ENCODE assay signal across 8 cellular contexts in the genomic region with DNA sequence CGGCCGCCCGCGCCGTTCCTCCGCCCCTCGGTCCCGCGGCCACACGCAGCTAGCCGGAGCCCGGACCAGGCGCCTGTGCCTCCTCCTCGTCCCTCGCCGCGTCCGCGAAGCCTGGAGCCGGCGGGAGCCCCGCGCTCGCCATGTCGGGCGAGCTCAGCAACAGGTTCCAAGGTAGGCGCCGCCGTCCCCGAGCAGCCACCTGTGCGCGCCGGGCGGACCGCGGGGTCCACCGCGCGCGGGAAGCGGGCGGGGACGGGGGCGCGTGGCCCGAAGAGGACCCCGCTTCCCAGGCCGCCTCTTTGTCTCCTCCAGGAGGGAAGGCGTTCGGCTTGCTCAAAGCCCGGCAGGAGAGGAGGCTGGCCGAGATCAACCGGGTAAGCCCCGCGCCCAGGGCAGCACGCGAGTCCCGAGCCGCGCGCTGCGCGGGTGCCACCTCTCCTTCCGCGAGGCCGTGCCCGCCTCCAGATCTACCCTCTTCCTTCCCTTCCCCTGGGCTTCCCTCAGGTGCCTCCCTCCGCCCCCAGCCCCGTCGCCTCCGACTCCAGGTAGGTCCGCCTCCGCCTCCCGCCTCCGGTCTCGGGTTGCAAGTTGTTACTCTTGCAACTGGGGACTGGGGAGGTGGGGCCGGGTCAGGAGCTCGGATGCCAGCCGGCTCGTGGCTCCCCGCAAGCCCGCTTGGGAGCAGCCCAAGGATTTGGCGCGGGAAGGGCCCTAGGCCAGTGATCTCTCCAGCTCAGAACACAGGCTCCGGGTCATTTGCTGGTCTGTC. TPM values are rescaled to one million over a fixed set of nuclear protein-coding genes. Genes with fewer than 3 reads are reported as not detected.
DNase-seq lines count a peak whose midpoint lies in the region; ATAC-seq and TF ChIP-seq lines count a peak whose summit lies in the region.

Gene AIF1L, plus strand, starts transcription at position 42 of the 769 bp plus-strand sequence. Its CDS starts 99 bp downstream, at position 141.

- peak within 1 kb of the TSS; percentile 92 for H3K9ac ChIP-seq in iPS-20b (ENCODE audit: low read depth, low read length)
- peak within 1 kb of the TSS in 1 of 3 donors; percentile 62 for H3K9ac ChIP-seq in skeletal muscle tissue (ENCODE audit: low read depth in 1 of 3, low read length in 3 of 3)

- H3K9me3 ChIP-seq in iPS-20b (ENCODE audit: insufficient read depth, low read depth, low read length): no peaks in the 10 kb centered on the region
- no peaks in the 10 kb centered on the region for H3K9me3 ChIP-seq in skeletal muscle tissue (ENCODE audit: control insufficient read depth in 3 of 3, low read length in 3 of 3)
- no peaks in the 10 kb centered on the region for H3K9me3 ChIP-seq in SJCRH30 (replicated peaks)

- in situ Hi-C loops in astrocyte of the cerebellum (cut with HindIII; ENCODE audit: low sequenced_read_pairs): no loop called here

- H3K4me1 ChIP-seq in iPS-20b (ENCODE audit: insufficient read depth, low read length) (peaks cover 31% of the 10 kb centered on the region; the same call in 1 of the 2 replicates), skeletal muscle tissue (ENCODE audit: control insufficient read depth in 3 of 3, insufficient read depth in 3 of 3, low read length in 3 of 3) (peaks cover 11 to 18% (median 17%) of the 10 kb centered on the region in 3 donors), SJCRH30 (peaks cover 21% of the 10 kb centered on the region)

- H3K4me3 ChIP-seq in astrocyte of the cerebellum (ENCODE audit: low read depth, low read length) (peak within 1 kb of the TSS; percentile 43), iPS-20b (ENCODE audit: low read length) (peak within 1 kb of the TSS; percentile 88), skeletal muscle tissue (ENCODE audit: low read length in 3 of 3) (peak within 1 kb of the TSS; percentile 47 to 56 (median 54)), SJCRH30 (no peak within 1 kb of the TSS)

- H3K36me3 ChIP-seq in iPS-20b (ENCODE audit: insufficient read depth, low read depth, low read length) (peaks cover 21% of the 10 kb centered on the region), skeletal muscle tissue (ENCODE audit: control insufficient read depth in 3 of 3, insufficient read depth in 3 of 3, low read length in 3 of 3) (no peaks in the 10 kb centered on the region), SJCRH30 (no peaks in the 10 kb centered on the region)

- peaks cover 13% of the 10 kb centered on the region for H3K27me3 ChIP-seq in iPS-20b (ENCODE audit: insufficient read depth, low read length)
- H3K27me3 ChIP-seq in skeletal muscle tissue (ENCODE audit: control insufficient read depth in 3 of 3, insufficient read depth in 3 of 3, low read length in 3 of 3): peaks cover 51 to 64% (median 52%) of the 10 kb centered on the region in 3 donors
- H3K27me3 ChIP-seq in SJCRH30: peaks cover 33% of the 10 kb centered on the region

- H3K27ac ChIP-seq in iPS-20b (ENCODE audit: low read length) (peak within 1 kb of the TSS; percentile 69), skeletal muscle tissue (ENCODE audit: low read depth, low read length) (no peak within 1 kb of the TSS), SJCRH30 (no peak within 1 kb of the TSS)

- peak; percentile 67 for DNase-seq in GM03348 (ENCODE audit: low spot score)
- peak; percentile 58 for DNase-seq in NCI-H345 (lab: John Stamatoyannopoulos, UW)
- no peak for DNase-seq in astrocyte of the cerebellum (ENCODE audit: low read depth)
- DNase-seq in SJCRH30: no peak
- DNase-seq in activated CD4-positive, CD25-positive, alpha-beta regulatory T cell treated with anti-CD3 and anti-CD28 coated beads, Interleukin-2, amount 50 U/mL, for 72 hours: no peak

- ATAC-seq in HG03135 (IDR thresholded peaks at IDR 0.05; ENCODE audit: unreplicated experiment): no peak

- no peak for TF ChIP-seq CTCF in astrocyte of the cerebellum (IDR thresholded peaks at IDR 0.05; ENCODE audit: low read depth, low read length, missing control alignments)

RNA-seq across cellular contexts. Expression of gene AIF1L, which starts in this region (rescaled TPM):
- total RNA-seq in skeletal muscle tissue: 12.0 TPM
- total RNA-seq in SJCRH30 (2014; rRNA removed; shearing (Covaris generic)): 0.53 and 1.0 TPM in 2 replicates

Comparison
In these comparisons a context has a peak if more than half of its experiments do, and no peak if none do; other contexts are left out.
1. DNase-seq: peak in GM03348 (single experiment) and NCI-H345 (single experiment); none in astrocyte of the cerebellum (single experiment), SJCRH30 (0 of 2) and activated CD4-positive, CD25-positive, alpha-beta regulatory T cell treated with anti-CD3 and anti-CD28 coated beads, Interleukin-2, amount 50 U/mL, for 72 hours (single experiment).